ENCODE assay signal across 19 cellular contexts in genomic region chr2:140502951-140503630, GRCh38.
DNase-seq lines count a peak whose midpoint lies in the region; ATAC-seq and TF ChIP-seq lines count a peak whose summit lies in the region.
"Had no signal": no experiment of that assay in that cellular context is flagged by ENCODE, and none has a peak within 500 bp of the region (broad histone marks: within the 10 kb centered on the region; RNA-seq: fewer than 3 reads in every experiment).

No MANE protein-coding gene starts in this region.

- TF ChIP-seq CTCF in RWPE1 (conservative IDR thresholded peaks at IDR 0.05; ENCODE audit: low read depth): no peak

- H3K4me1 Mint-ChIP-seq in activated CD4-positive, alpha-beta memory T cell treated with anti-CD3 and anti-CD28 coated beads, Interleukin-2, amount 10 ng/mL, durations not matched to agents 7 days and 5 days: no peaks in the 10 kb centered on the region
- H3K4me1 Mint-ChIP-seq: naive thymus-derived CD4-positive, alpha-beta T cell had no signal

- H3K27ac ChIP-seq in RWPE1: no peak overlapping the region
- H3K27ac ChIP-seq: body of pancreas, epithelial cell of prostate, sigmoid colon, thoracic aorta, VCaP had no signal

- DNase-seq in NCI-H510A treated with DMSO at 0.1 percent for 48 hours (lab: John Stamatoyannopoulos, UW) (peak; percentile 4), NCI-H510A (lab: John Stamatoyannopoulos, UW) (no peak), RWPE1 (ENCODE audit: low spot score) (peak; percentile 13), fibroblast of peridontal ligament (ENCODE audit: extremely low read depth) (peak; percentile 96)
- no peak for DNase-seq in activated CD4-positive, alpha-beta memory T cell treated with anti-CD3 and anti-CD28 coated beads, Interleukin-2, amount 10 ng/mL, durations not matched to agents 7 days and 5 days
- DNase-seq: 8988T; body of pancreas; DMS79; Karpas-422; kidney glomerular epithelial cell; naive thymus-derived CD4-positive, alpha-beta T cell; sigmoid colon had no signal

- POLR2A ChIA-PET in RWPE1 (lab: Yijun Ruan, JAX; ENCODE audit: low non-redundant PET): no interaction called here
- POLR2A ChIA-PET in activated CD4-positive, alpha-beta memory T cell treated with anti-CD3 and anti-CD28 coated beads, Interleukin-2, amount 10 ng/mL, durations not matched to agents 7 days and 5 days (lab: Charles Lee): no interaction called here

- CTCF ChIA-PET in RWPE1 (lab: Yijun Ruan, JAX): no interaction called here
- CTCF ChIA-PET in activated CD4-positive, alpha-beta memory T cell treated with anti-CD3 and anti-CD28 coated beads, Interleukin-2, amount 10 ng/mL, durations not matched to agents 7 days and 5 days (lab: Charles Lee): no interaction called here

- ATAC-seq in HG03135 (IDR thresholded peaks at IDR 0.05; ENCODE audit: unreplicated experiment) (no peak), GM19023 (IDR thresholded peaks at IDR 0.05; ENCODE audit: unreplicated experiment) (no peak), HG03457 (IDR thresholded peaks at IDR 0.05; ENCODE audit: unreplicated experiment) (no peak)
- ATAC-seq: body of pancreas; naive thymus-derived CD4-positive, alpha-beta T cell; Right ventricle myocardium inferior had no signal

- H3K9me3 Mint-ChIP-seq in activated CD4-positive, alpha-beta memory T cell treated with anti-CD3 and anti-CD28 coated beads, Interleukin-2, amount 10 ng/mL, durations not matched to agents 7 days and 5 days: no peaks in the 10 kb centered on the region

- no peaks in the 10 kb centered on the region for H3K36me3 Mint-ChIP-seq in activated CD4-positive, alpha-beta memory T cell treated with anti-CD3 and anti-CD28 coated beads, Interleukin-2, amount 10 ng/mL, durations not matched to agents 7 days and 5 days (ENCODE audit: low read depth)
- H3K36me3 Mint-ChIP-seq: naive thymus-derived CD4-positive, alpha-beta T cell had no signal

- no peaks in the 10 kb centered on the region for H3K27me3 Mint-ChIP-seq in activated CD4-positive, alpha-beta memory T cell treated with anti-CD3 and anti-CD28 coated beads, Interleukin-2, amount 10 ng/mL, durations not matched to agents 7 days and 5 days
- H3K27me3 Mint-ChIP-seq: naive thymus-derived CD4-positive, alpha-beta T cell had no signal

- H3K4me3 Mint-ChIP-seq in activated CD4-positive, alpha-beta memory T cell treated with anti-CD3 and anti-CD28 coated beads, Interleukin-2, amount 10 ng/mL, durations not matched to agents 7 days and 5 days: no peak overlapping the region
- H3K4me3 Mint-ChIP-seq: naive thymus-derived CD4-positive, alpha-beta T cell had no signal

- H3K27ac Mint-ChIP-seq in activated CD4-positive, alpha-beta memory T cell treated with anti-CD3 and anti-CD28 coated beads, Interleukin-2, amount 10 ng/mL, durations not matched to agents 7 days and 5 days: no peak overlapping the region
- H3K27ac Mint-ChIP-seq: naive thymus-derived CD4-positive, alpha-beta T cell had no signal

Comparison
In these comparisons a context has a peak if more than half of its experiments do, and no peak if none do; other contexts are left out.
1. DNase-seq: peak in NCI-H510A treated with DMSO at 0.1 percent for 48 hours (single experiment), RWPE1 (single experiment) and fibroblast of peridontal ligament (single experiment); none in NCI-H510A (single experiment) and activated CD4-positive, alpha-beta memory T cell treated with anti-CD3 and anti-CD28 coated beads, Interleukin-2, amount 10 ng/mL, durations not matched to agents 7 days and 5 days (single experiment).